10 cellular contexts compared by ENCODE assay signal in genomic region chr5:124289641-124290201, GRCh38.
DNase-seq lines count a peak whose midpoint lies in the region; ATAC-seq and TF ChIP-seq lines count a peak whose summit lies in the region.
"Had no signal": no experiment of that assay in that cellular context is flagged by ENCODE, and none has a peak within 500 bp of the region (broad histone marks: within the 10 kb centered on the region; RNA-seq: fewer than 3 reads in every experiment).

No MANE protein-coding gene starts in this region.

- POLR2A ChIA-PET in HCT116 (lab: Charles Lee): no interaction called here

- H3K4me2 ChIP-seq in HCT116 (ENCODE audit: low read length): no peak overlapping the region

- H3K27ac ChIP-seq in HCT116 (ENCODE audit: low read depth, low read length) (no peak overlapping the region), gastroesophageal sphincter (peak overlapping the region in 3 of 4 donors; percentile 18 to 23 (median 21)), prostate gland (peak overlapping the region in 1 of 2 donors; percentile 17)
- H3K27ac ChIP-seq: VCaP had no signal

- H3K4me3 ChIP-seq in HCT116 (replicated peaks in 1 of 2; ENCODE audit: low read depth in 1 of 2, low read length in 2 of 2) (no peak overlapping the region), gastroesophageal sphincter (no peak overlapping the region), prostate gland (no peak overlapping the region)

- no peak overlapping the region for H2AFZ ChIP-seq in HCT116 (ENCODE audit: low read depth, low read length, poor library complexity, severe bottlenecking)

- BruUV-seq in HCT116 (replicated peaks; lab: Mats Ljungman, UMichigan): no TSS peak

- TF ChIP-seq POLR2A in HCT116 (IDR thresholded peaks at IDR 0.05; ENCODE audit: borderline replicate concordance, extremely low read depth, insufficient read depth, insufficient read length) (no peak), gastroesophageal sphincter (IDR thresholded peaks at IDR 0.05) (no peak), prostate gland (IDR thresholded peaks at IDR 0.05) (no peak)

- 17 to 63% methylated on average over 2 of the region's 2 CpGs for WGBS in gastroesophageal sphincter (ENCODE audit: low coverage in 1 of 2), 2 donors
- WGBS in prostate gland: 37% methylated on average over 2 of the region's 2 CpGs

- no peaks in the 10 kb centered on the region for H4K20me1 ChIP-seq in HCT116 (ENCODE audit: insufficient read depth)

- TF ChIP-seq RAD21 in HCT116 (IDR thresholded peaks at IDR 0.05; ENCODE audit: low read depth): no peak

- H3K9ac ChIP-seq in HCT116 (ENCODE audit: low read length): no peak overlapping the region

- H3K4me1 ChIP-seq in HCT116 (ENCODE audit: control insufficient read depth in 1 of 2, insufficient read depth in 2 of 2, low read length in 2 of 2) (peaks cover 0 to 7% of the 10 kb centered on the region in 2 experiments; a peak in 1 of 4 replicates), gastroesophageal sphincter (peaks cover 0 to 39% (median 12%) of the 10 kb centered on the region in 3 donors), prostate gland (replicated peaks) (peaks cover 4% of the 10 kb centered on the region)

- RAD21 ChIA-PET in HCT116 (lab: Charles Lee; ENCODE audit: low non-redundant PET in 1 of 2, low total read pairs in 2 of 2, uncharacterized antibody in 2 of 2, unreplicated experiment in 2 of 2): interaction anchor here in 1 of 2 experiments (0.7 kb wide), 1 partner anchor 451 kb away, joined by 5 read pairs; no protein-coding TSS in a partner anchor

- no peaks in the 10 kb centered on the region for H3K36me3 ChIP-seq in HCT116 (ENCODE audit: control insufficient read depth in 1 of 2, insufficient read depth in 2 of 2, low read length in 2 of 2)
- H3K36me3 ChIP-seq in gastroesophageal sphincter: no peaks in the 10 kb centered on the region
- no peaks in the 10 kb centered on the region for H3K36me3 ChIP-seq in prostate gland

- H3K79me2 ChIP-seq in HCT116 (ENCODE audit: insufficient read depth, low read length): no peaks in the 10 kb centered on the region

- H3K27me3 ChIP-seq in HCT116 (ENCODE audit: insufficient read depth, low read length) (no peaks in the 10 kb centered on the region), gastroesophageal sphincter (no peaks in the 10 kb centered on the region), prostate gland (replicated peaks; ENCODE audit: insufficient read depth) (no peaks in the 10 kb centered on the region)

- CTCF ChIA-PET in HCT116 (lab: Charles Lee): no interaction called here

- TF ChIP-seq EP300 in gastroesophageal sphincter (IDR thresholded peaks at IDR 0.05): no peak

- peak; percentile 68 for ATAC-seq in HCT116
- ATAC-seq in gastroesophageal sphincter: no peak
- no peak for ATAC-seq in GM19395 (IDR thresholded peaks at IDR 0.05; ENCODE audit: unreplicated experiment)
- no peak for ATAC-seq in HG02763 (IDR thresholded peaks at IDR 0.05; ENCODE audit: unreplicated experiment)
- ATAC-seq: activated naive CD4-positive, alpha-beta T cell treated with anti-CD3 and anti-CD28 coated beads, Interleukin-2, amount 50 U/mL, for 72 hours had no signal

- TF ChIP-seq CTCF in HCT116 (IDR thresholded peaks at IDR 0.05 in 2 of 3, conservative IDR thresholded peaks at IDR 0.05 in 1 of 3; ENCODE audit: borderline replicate concordance in 1 of 3, insufficient read depth in 1 of 3, low read depth in 2 of 3, low read length in 2 of 3): peak in 1 of 3 experiments; percentile 33; a peak in 2 of 6 replicates
- peak in 1 of 4 experiments; percentile 7 for TF ChIP-seq CTCF in gastroesophageal sphincter (IDR thresholded peaks at IDR 0.05)
- peak in 1 of 4 experiments; percentile 9 for TF ChIP-seq CTCF in prostate gland (IDR thresholded peaks at IDR 0.05)

- intact Hi-C loops in HCT116 (cut with micrococcal nuclease) (no loop called here), prostate gland (cut with DNase I) (no loop called here)

- H3K9me3 ChIP-seq in HCT116 (ENCODE audit: control insufficient read depth in 1 of 2, insufficient read depth in 1 of 2, low read depth in 1 of 2, low read length in 2 of 2) (no peaks in the 10 kb centered on the region), gastroesophageal sphincter (no peaks in the 10 kb centered on the region), prostate gland (no peaks in the 10 kb centered on the region)

- H3K9me2 ChIP-seq in HCT116 (ENCODE audit: insufficient read depth): no peaks in the 10 kb centered on the region

- DNase-seq in HCT116 (ENCODE audit: low read depth, low spot score): peak; percentile 15
- DNase-seq in NCI-H510A treated with DMSO at 0.1 percent for 48 hours (lab: John Stamatoyannopoulos, UW): peak; percentile 91
- peak; percentile 68 for DNase-seq in prostate gland (ENCODE audit: low spot score)
- DNase-seq in 8988T: no peak
- DNase-seq in stimulated activated CD4-positive, alpha-beta T cell treated with anti-CD3 and anti-CD28 coated beads, Interleukin-4, amount 100 ng/mL, for 1 hour: no peak

TF ChIP-seq in HCT116, 20 proteins besides CTCF, POLR2A, EP300 and RAD21:
- TF ChIP-seq ELF1 (IDR thresholded peaks at IDR 0.05; ENCODE audit: borderline replicate concordance, low read depth) (no peak), TCF7L2 (IDR thresholded peaks at IDR 0.05; ENCODE audit: borderline replicate concordance, extremely low read depth, insufficient read depth, insufficient read length) (peak; percentile 96), REST (IDR thresholded peaks at IDR 0.05; ENCODE audit: low read depth) (no peak)

Comparison
In these comparisons a context has a peak if more than half of its experiments do, and no peak if none do; other contexts are left out.
1. DNase-seq: peak in HCT116 (single experiment), NCI-H510A treated with DMSO at 0.1 percent for 48 hours (single experiment) and prostate gland (single experiment); none in 8988T (single experiment) and stimulated activated CD4-positive, alpha-beta T cell treated with anti-CD3 and anti-CD28 coated beads, Interleukin-4, amount 100 ng/mL, for 1 hour (single experiment).